ENCODE assay signal across 17 cellular contexts in the genomic region with DNA sequence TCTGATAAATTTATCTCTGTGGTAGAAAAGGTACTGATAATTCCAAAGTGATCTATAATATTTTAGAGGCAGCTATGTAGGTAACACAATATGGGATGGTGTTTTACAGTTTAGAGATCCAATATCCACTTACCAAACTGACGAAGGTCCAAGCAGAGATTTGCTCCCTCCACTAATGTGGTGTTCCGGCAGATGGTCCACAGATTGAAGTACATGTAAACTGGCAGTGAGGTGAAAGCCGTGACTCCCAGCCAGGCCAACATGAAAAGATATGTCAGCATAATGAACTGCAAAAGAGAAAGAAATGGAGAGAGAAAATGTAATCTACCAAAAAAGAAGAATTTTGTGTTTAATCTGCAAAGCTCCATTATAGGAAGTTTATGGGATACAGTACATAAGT.
DNase-seq lines count a peak whose midpoint lies in the region; ATAC-seq, FAIRE-seq and TF ChIP-seq lines count a peak whose summit lies in the region.
"Had no signal": no experiment of that assay in that cellular context is flagged by ENCODE, and none has a peak within 500 bp of the region (broad histone marks: within the 10 kb centered on the region; RNA-seq: fewer than 3 reads in every experiment).

No MANE protein-coding gene starts in this region.

- no peak for ATAC-seq in Right ventricle myocardium superior (ENCODE audit: poor library complexity)
- ATAC-seq: GM12878, HepG2 had no signal

- FAIRE-seq in D721Med (lab: Jason Lieb, UNC): peak; percentile 74
- FAIRE-seq: GM12878, GM18507, HepG2 had no signal

- no peak for TF ChIP-seq CTCF in D721Med (IDR thresholded peaks at IDR 0.05; ENCODE audit: insufficient read depth, missing control alignments)

- intact Hi-C loops in Right ventricle myocardium superior (cut with DNase I): no loop called here

- no peak for DNase-seq in D721Med (ENCODE audit: insufficient read length, low spot score)
- peak; percentile 20 to 71 for DNase-seq in NCI-H446 (lab: John Stamatoyannopoulos, UW)
- DNase-seq in NCI-H82 treated with DMSO at 0.1 percent for 48 hours (lab: John Stamatoyannopoulos, UW; ENCODE audit: unreplicated experiment): peak; percentile 41
- peak; percentile 63 for DNase-seq in cerebellum (ENCODE audit: low spot score)
- DNase-seq in Right ventricle myocardium superior: no peak
- no peak for DNase-seq in NCI-H128 (lab: John Stamatoyannopoulos, UW; ENCODE audit: unreplicated experiment)
- DNase-seq in iPS-NIHi7 (ENCODE audit: extremely low spot score): no peak
- DNase-seq: 8988T; AML-193; Caco-2; CD8-positive, alpha-beta memory T cell; DMS53; HCEC 1CT; HFFc6 had no signal

Comparison
In these comparisons a context has a peak if more than half of its experiments do, and no peak if none do; other contexts are left out.
1. DNase-seq: peak in NCI-H446 (2 of 2), NCI-H82 treated with DMSO at 0.1 percent for 48 hours (single experiment) and cerebellum (single experiment); none in D721Med (single experiment), Right ventricle myocardium superior (single experiment), NCI-H128 (single experiment) and iPS-NIHi7 (single experiment).